ENCODE assay signal across 8 cellular contexts in genomic region chr7:101245147-101245668, GRCh38. TPM values are rescaled to one million over a fixed set of nuclear protein-coding genes. Genes with fewer than 3 reads are reported as not detected.
DNase-seq lines count a peak whose midpoint lies in the region; ATAC-seq, FAIRE-seq and TF ChIP-seq lines count a peak whose summit lies in the region.

No MANE protein-coding gene starts in this region.

- H3K9me3 ChIP-seq in AG04450 (ENCODE audit: control insufficient read depth, insufficient read depth, low read length), result peaks cover 5% of the 10 kb centered on the region; the same call in 1 of the 2 replicates
- H3K9me3 ChIP-seq in HUES6 (ENCODE audit: control insufficient read depth, insufficient read depth, low read depth, low read length), result no peaks in the 10 kb centered on the region
- H3K9me3 ChIP-seq in mucosa of descending colon, result no peaks in the 10 kb centered on the region
- no peaks in the 10 kb centered on the region for H3K9me3 ChIP-seq in small intestine (ENCODE audit: control insufficient read depth, low read depth)

- no peak for ATAC-seq in mucosa of descending colon

- POLR2A ChIA-PET in AG04450 (lab: Yijun Ruan, JAX), result no interaction called here

- peak overlapping the region; percentile 31 for H3K27ac ChIP-seq in AG04450 (ENCODE audit: low read depth, low read length)
- H3K27ac ChIP-seq in HUES6 (ENCODE audit: low read depth, low read length), result no peak overlapping the region; the same call in 1 of the 2 replicates
- H3K27ac ChIP-seq in brain microvascular endothelial cell, result peak overlapping the region; percentile 92
- peak overlapping the region in 1 of 2 donors; percentile 98 for H3K27ac ChIP-seq in small intestine (ENCODE audit: low read depth in 1 of 2, low read length in 1 of 2)

- H3K4me3 ChIP-seq in AG04450 (ENCODE audit: low read depth, low read length) (peak overlapping the region; percentile 98), HUES6 (ENCODE audit: low read depth, low read length) (peak overlapping the region; percentile 96), brain microvascular endothelial cell (ENCODE audit: low read depth, low read length) (peak overlapping the region; percentile 69), mucosa of descending colon (peak overlapping the region; percentile 43), small intestine (ENCODE audit: low read depth in 1 of 2, low read length in 2 of 2) (peak overlapping the region in 1 of 2 donors; percentile 76)

- peaks cover 21% of the 10 kb centered on the region for H3K36me3 ChIP-seq in HUES6 (ENCODE audit: control insufficient read depth, insufficient read depth, low read length)
- H3K36me3 ChIP-seq in brain microvascular endothelial cell (replicated peaks), result peaks cover 7% of the 10 kb centered on the region
- H3K36me3 ChIP-seq in mucosa of descending colon (ENCODE audit: low read depth), result no peaks in the 10 kb centered on the region
- peaks cover 0 to 5% of the 10 kb centered on the region in 2 donors for H3K36me3 ChIP-seq in small intestine (ENCODE audit: control insufficient read depth in 2 of 2, insufficient read depth in 2 of 2, low read length in 2 of 2)

- H3K9ac ChIP-seq in HUES6 (ENCODE audit: low read length), result peak overlapping the region; percentile 87

- FAIRE-seq in frontal cortex (lab: Jason Lieb, UNC), result no peak
- FAIRE-seq in small intestine (lab: Jason Lieb, UNC), result no peak

- TF ChIP-seq CTCF in AG04450 (IDR thresholded peaks at IDR 0.05; ENCODE audit: low read depth, low read length) (no peak), brain microvascular endothelial cell (IDR thresholded peaks at IDR 0.05; ENCODE audit: low read depth, low read length, missing control alignments) (no peak), mucosa of descending colon (IDR thresholded peaks at IDR 0.05) (no peak)

- no peaks in the 10 kb centered on the region for H3K27me3 ChIP-seq in AG04450 (ENCODE audit: control insufficient read depth, insufficient read depth, low read length)
- H3K27me3 ChIP-seq in HUES6 (ENCODE audit: control insufficient read depth, insufficient read depth, low read length), result no peaks in the 10 kb centered on the region
- no peaks in the 10 kb centered on the region for H3K27me3 ChIP-seq in brain microvascular endothelial cell (replicated peaks)
- H3K27me3 ChIP-seq in small intestine (ENCODE audit: control insufficient read depth in 2 of 2, insufficient read depth in 2 of 2, low read length in 2 of 2), result no peaks in the 10 kb centered on the region

- in situ Hi-C loops in brain microvascular endothelial cell (cut with HindIII; ENCODE audit: low pct_ligation_motif_present, low sequenced_read_pairs), result no loop called here

- H3K4me1 ChIP-seq in HUES6 (ENCODE audit: control insufficient read depth, insufficient read depth, low read length), result peaks cover 7% of the 10 kb centered on the region
- peaks cover 11% of the 10 kb centered on the region for H3K4me1 ChIP-seq in mucosa of descending colon (ENCODE audit: low read depth)
- peaks cover 1 to 3% of the 10 kb centered on the region in 2 donors for H3K4me1 ChIP-seq in small intestine (ENCODE audit: control insufficient read depth in 2 of 2, insufficient read depth in 1 of 2, low read depth in 1 of 2, low read length in 1 of 2)

- WGBS in small intestine, 3 donors, result 28 to 34% (median 31%) methylated on average over 32 of the region's 32 CpGs

- intact Hi-C loops in mucosa of descending colon (cut with DNase I, micrococcal nuclease), result no loop called here

- no peak for DNase-seq in AG04450 (ENCODE audit: low read depth, low spot score)
- DNase-seq in brain microvascular endothelial cell, result no peak
- peak; percentile 38 to 66 (median 56) for DNase-seq in mucosa of descending colon
- no peak for DNase-seq in cerebellar nuclear complex (lab: John Stamatoyannopoulos, UW)
- DNase-seq in frontal cortex (ENCODE audit: low spot score in 2 of 2), result no peak
- no peak for DNase-seq in small intestine
- no peak for DNase-seq in NCI-H1417 (lab: John Stamatoyannopoulos, UW)

- CTCF ChIA-PET in AG04450 (lab: Charles Lee), result interaction anchor here (0.6 to 5.6 kb wide), 9 partner anchors 10 to 136 kb away, joined by 3 to 101 read pairs (median 7); partner anchors contain the start of genes PLOD3 and ZNHIT1

RNA-seq across cellular contexts. Expression of gene FIS1, which starts 0.3 kb away (rescaled TPM):
- polyA plus RNA-seq in AG04450 (2011; rRNA removed) (170 and 198 TPM in 2 replicates), small intestine (100 to 1,000 TPM; 236 to 319 (median 248) TPM)
- polyA minus RNA-seq in AG04450 (2011; rRNA and poly(A)+ RNA removed), result 67.2 and 76.8 TPM in 2 replicates
- total RNA-seq in mucosa of descending colon (100 to 1,000 TPM; 131 to 168 (median 134) TPM), frontal cortex (58.7 TPM)

RNA-seq across cellular contexts. Expression of gene CLDN15, which starts 7.6 kb away (rescaled TPM):
- polyA plus RNA-seq in AG04450 (2011; rRNA removed) (3.0 and 3.3 TPM in 2 replicates), small intestine (100 to 1,000 TPM; 303 to 315 (median 314) TPM)
- polyA minus RNA-seq in AG04450 (2011; rRNA and poly(A)+ RNA removed), result 3.4 and 3.8 TPM in 2 replicates
- total RNA-seq in mucosa of descending colon (10 to 100 TPM; 14.6 to 23.7 (median 15.9) TPM), frontal cortex (2.9 TPM)

RNA-seq across cellular contexts. Expression of gene ZNHIT1, which starts 27.2 kb away (rescaled TPM):
- polyA plus RNA-seq in AG04450 (2011; rRNA removed) (36.0 and 46.2 TPM in 2 replicates), small intestine (100 to 1,000 TPM; 118 to 240 (median 208) TPM)
- 27.6 and 30.3 TPM in 2 replicates for polyA minus RNA-seq in AG04450 (2011; rRNA and poly(A)+ RNA removed)
- total RNA-seq in mucosa of descending colon (10 to 100 TPM; 58.7 to 97.0 (median 79.0) TPM), frontal cortex (46.1 TPM)

RNA-seq across cellular contexts. Expression of gene PLOD3, which starts 27.8 kb away (rescaled TPM):
- 60.6 and 86.9 TPM in 2 replicates for polyA plus RNA-seq in AG04450 (2011; rRNA removed)
- polyA minus RNA-seq in AG04450 (2011; rRNA and poly(A)+ RNA removed), result 57.3 and 84.1 TPM in 2 replicates
- 10 to 100 TPM; 72.9 to 91.8 (median 87.2) TPM for total RNA-seq in mucosa of descending colon
- 8.2 TPM for total RNA-seq in frontal cortex
- 10 to 100 TPM; 54.8 to 67.0 (median 62.8) TPM for polyA plus RNA-seq in small intestine

RNA-seq across cellular contexts. Expression of gene MOGAT3, which starts 44.4 kb away (rescaled TPM):
- polyA plus RNA-seq in AG04450 (2011; rRNA removed), result not detected in 2 replicates
- polyA minus RNA-seq in AG04450 (2011; rRNA and poly(A)+ RNA removed), result not detected in 2 replicates
- total RNA-seq in mucosa of descending colon, result 10 to 100 TPM; 27.9 to 66.2 (median 58.3) TPM
- not detected for total RNA-seq in frontal cortex
- 10 to 100 TPM; 15.4 to 63.3 (median 58.9) TPM for polyA plus RNA-seq in small intestine

Comparison
In these comparisons a context has a peak if more than half of its experiments do, and no peak if none do; other contexts are left out.
1. DNase-seq: peak in mucosa of descending colon (3 of 3); none in AG04450 (single experiment), brain microvascular endothelial cell (single experiment), cerebellar nuclear complex (0 of 2), frontal cortex (0 of 2), small intestine (single experiment) and NCI-H1417 (0 of 3).